ENCODE assay signal across 12 cellular contexts in the genomic region with DNA sequence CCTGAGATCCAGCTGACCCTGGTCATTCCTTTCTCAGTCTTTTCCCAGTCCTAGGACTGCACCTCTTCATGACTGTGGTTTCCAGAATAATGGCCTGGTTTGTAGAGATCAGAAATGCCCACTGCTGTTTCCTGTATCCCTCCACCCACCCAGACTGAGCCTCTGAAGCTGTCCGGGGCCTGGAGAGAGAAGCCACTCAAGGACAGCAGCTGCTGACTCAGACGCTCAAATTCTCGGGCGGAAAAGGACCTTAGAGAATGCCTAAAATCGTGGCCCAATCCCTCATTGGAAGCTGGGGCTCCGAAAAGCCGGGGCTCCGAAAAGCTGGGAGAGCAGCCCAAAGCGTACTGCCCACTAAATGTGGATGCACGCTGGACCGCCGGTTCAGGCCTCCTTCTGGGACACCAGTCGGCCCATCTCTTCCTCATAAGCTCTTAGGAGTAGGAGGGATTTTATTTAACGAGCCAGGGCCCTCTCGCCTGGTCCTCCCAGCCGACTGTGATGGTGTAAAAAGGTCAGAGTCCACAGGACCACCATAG. TPM values are rescaled to one million over a fixed set of nuclear protein-coding genes. Genes with fewer than 3 reads are reported as not detected.
DNase-seq lines count a peak whose midpoint lies in the region; ATAC-seq, FAIRE-seq and TF ChIP-seq lines count a peak whose summit lies in the region.
"Had no signal": no experiment of that assay in that cellular context is flagged by ENCODE, and none has a peak within 500 bp of the region (broad histone marks: within the 10 kb centered on the region; RNA-seq: fewer than 3 reads in every experiment).

No MANE protein-coding gene starts in this region.

- H3K4me1 ChIP-seq in ACC112 (ENCODE audit: control insufficient read depth, insufficient read depth, low read length, unreplicated experiment), result peaks cover 8% of the 10 kb centered on the region
- H3K4me1 ChIP-seq in CD8-positive, alpha-beta memory T cell (ENCODE audit: insufficient read depth, low read length), result peaks cover 30% of the 10 kb centered on the region

- intact Hi-C loops in activated CD8-positive, alpha-beta T cell treated with anti-CD3 and anti-CD28 coated beads for 36 hours (cut with micrococcal nuclease), result loop anchor here (1.0 to 10.0 kb wide), 4 partner anchors 38 to 270 kb away; partner anchors contain the start of genes CYB561D1 and PSMA5

- no peak for ATAC-seq in activated CD8-positive, alpha-beta T cell treated with anti-CD3 and anti-CD28 coated beads for 36 hours
- ATAC-seq in naive thymus-derived CD8-positive, alpha-beta T cell, result no peak

- POLR2A ChIA-PET in CD8-positive, alpha-beta memory T cell (lab: Charles Lee), result interaction anchor here (1.0 to 3.3 kb wide), 11 partner anchors 14 to 106 kb away, joined by 3 to 20 read pairs (median 10); partner anchors contain the start of genes AMIGO1, ATXN7L2 and CYB561D1
- POLR2A ChIA-PET in activated CD8-positive, alpha-beta T cell treated with anti-CD3 and anti-CD28 coated beads for 36 hours (lab: Charles Lee), result interaction anchor here (0.7 to 3.4 kb wide), 16 partner anchors 12 to 318 kb away, joined by 3 to 24 read pairs (median 5); partner anchors contain the start of genes AMIGO1, ATXN7L2, CYB561D1 and GNAI3
- POLR2A ChIA-PET in naive thymus-derived CD8-positive, alpha-beta T cell (lab: Charles Lee), result interaction anchor here (1.1 to 14.0 kb wide), 9 partner anchors 10 to 105 kb away, joined by 3 to 462 read pairs (median 5); partner anchors contain the start of genes AMIGO1, ATXN7L2, CYB561D1 and GNAI3

- DNase-seq in CD8-positive, alpha-beta memory T cell, result no peak
- DNase-seq in activated CD8-positive, alpha-beta T cell treated with anti-CD3 and anti-CD28 coated beads for 36 hours, result no peak
- no peak for DNase-seq in naive thymus-derived CD8-positive, alpha-beta T cell
- DNase-seq in NCI-H2107 treated with DMSO at 0.1 percent for 48 hours (lab: John Stamatoyannopoulos, UW; ENCODE audit: unreplicated experiment) (no peak), RCC 7860 (ENCODE audit: low spot score) (no peak), NCI-H2171 treated with DMSO at 0.1 percent for 48 hours (lab: John Stamatoyannopoulos, UW) (no peak), nephron progenitor cell (no peak)

- H3K4me3 Mint-ChIP-seq in CD8-positive, alpha-beta memory T cell, result peak overlapping the region in 5 of 7 donors; percentile 83 to 90 (median 86)
- no peak overlapping the region for H3K4me3 Mint-ChIP-seq in activated CD8-positive, alpha-beta T cell treated with anti-CD3 and anti-CD28 coated beads for 36 hours
- H3K4me3 Mint-ChIP-seq in naive thymus-derived CD8-positive, alpha-beta T cell, result peak overlapping the region; percentile 69 to 89 (median 85)
- no peak overlapping the region for H3K4me3 Mint-ChIP-seq in nephron progenitor cell

- no peaks in the 10 kb centered on the region for H3K79me2 ChIP-seq in ACC112 (ENCODE audit: control insufficient read depth, insufficient read depth, low read length, unreplicated experiment)

- no peak overlapping the region for H3K27ac ChIP-seq in ACC112 (ENCODE audit: low read depth, low read length)
- H3K27ac ChIP-seq in CD8-positive, alpha-beta memory T cell (ENCODE audit: low read depth, low read length), result no peak overlapping the region

- H3K4me1 Mint-ChIP-seq in CD8-positive, alpha-beta memory T cell, result peaks cover 19 to 23% (median 20%) of the 10 kb centered on the region in 3 donors
- peaks cover 23% of the 10 kb centered on the region for H3K4me1 Mint-ChIP-seq in activated CD8-positive, alpha-beta T cell treated with anti-CD3 and anti-CD28 coated beads for 36 hours (ENCODE audit: low read depth)
- peaks cover 23 to 45% (median 33%) of the 10 kb centered on the region in 4 donors for H3K4me1 Mint-ChIP-seq in naive thymus-derived CD8-positive, alpha-beta T cell
- peaks cover 61% of the 10 kb centered on the region for H3K4me1 Mint-ChIP-seq in nephron progenitor cell

- H3K9me3 ChIP-seq in CD8-positive, alpha-beta memory T cell (ENCODE audit: low read length), result no peaks in the 10 kb centered on the region
- H3K9me3 ChIP-seq: SJSA1, vagina had no signal

- H3K27me3 Mint-ChIP-seq in CD8-positive, alpha-beta memory T cell, result peaks cover 0 to 2% of the 10 kb centered on the region in 2 donors
- H3K27me3 Mint-ChIP-seq in activated CD8-positive, alpha-beta T cell treated with anti-CD3 and anti-CD28 coated beads for 36 hours, result no peaks in the 10 kb centered on the region
- H3K27me3 Mint-ChIP-seq in naive thymus-derived CD8-positive, alpha-beta T cell, result no peaks in the 10 kb centered on the region
- H3K27me3 Mint-ChIP-seq in nephron progenitor cell (ENCODE audit: low read depth, poor library complexity), result peaks cover 14% of the 10 kb centered on the region
- H3K27me3 Mint-ChIP-seq: dendritic cell treated with granulocyte-macrophage colony-stimulating factor and Interleukin-4, amounts not matched to agents 40 ng/mL and 50 ng/mL, for 4 days had no signal

- H3K27ac Mint-ChIP-seq in CD8-positive, alpha-beta memory T cell, result peak overlapping the region in 4 of 8 donors; percentile 86 to 94 (median 90)
- peak overlapping the region; percentile 90 for H3K27ac Mint-ChIP-seq in activated CD8-positive, alpha-beta T cell treated with anti-CD3 and anti-CD28 coated beads for 36 hours
- H3K27ac Mint-ChIP-seq in naive thymus-derived CD8-positive, alpha-beta T cell, result peak overlapping the region; percentile 29 to 96 (median 91)
- no peak overlapping the region for H3K27ac Mint-ChIP-seq in nephron progenitor cell

- 0 out of 2 replicates have a peak overlapping the region, but pooled peaks have one; percentile 26 for H3K4me3 ChIP-seq in ACC112 (ENCODE audit: low read depth, low read length)
- no peak overlapping the region for H3K4me3 ChIP-seq in CD8-positive, alpha-beta memory T cell (ENCODE audit: low read length)
- H3K4me3 ChIP-seq: SJSA1, vagina had no signal

- no peaks in the 10 kb centered on the region for H3K36me3 ChIP-seq in ACC112 (ENCODE audit: insufficient read depth, low read length)
- no peaks in the 10 kb centered on the region for H3K36me3 ChIP-seq in CD8-positive, alpha-beta memory T cell (ENCODE audit: insufficient read depth, low read length)
- H3K36me3 ChIP-seq: SJSA1, vagina had no signal

- H3K36me3 Mint-ChIP-seq in CD8-positive, alpha-beta memory T cell, result peaks cover 0 to 1% (median 0%) of the 10 kb centered on the region in 3 donors
- H3K36me3 Mint-ChIP-seq in activated CD8-positive, alpha-beta T cell treated with anti-CD3 and anti-CD28 coated beads for 36 hours (ENCODE audit: low read depth), result no peaks in the 10 kb centered on the region
- H3K36me3 Mint-ChIP-seq in naive thymus-derived CD8-positive, alpha-beta T cell, result no peaks in the 10 kb centered on the region
- no peaks in the 10 kb centered on the region for H3K36me3 Mint-ChIP-seq in nephron progenitor cell (ENCODE audit: low read depth)

- no peaks in the 10 kb centered on the region for H3K9me3 Mint-ChIP-seq in CD8-positive, alpha-beta memory T cell
- H3K9me3 Mint-ChIP-seq in activated CD8-positive, alpha-beta T cell treated with anti-CD3 and anti-CD28 coated beads for 36 hours, result no peaks in the 10 kb centered on the region
- H3K9me3 Mint-ChIP-seq in naive thymus-derived CD8-positive, alpha-beta T cell, result no peaks in the 10 kb centered on the region
- no peaks in the 10 kb centered on the region for H3K9me3 Mint-ChIP-seq in nephron progenitor cell
- H3K9me3 Mint-ChIP-seq: dendritic cell treated with granulocyte-macrophage colony-stimulating factor and Interleukin-4, amounts not matched to agents 40 ng/mL and 50 ng/mL, for 4 days had no signal

- no peak overlapping the region for H2AFZ ChIP-seq in ACC112 (ENCODE audit: low read length, unreplicated experiment)

- FAIRE-seq in RCC 7860 (lab: Jason Lieb, UNC), result no peak
- FAIRE-seq: G401.6 had no signal

- peaks cover 11% of the 10 kb centered on the region for H3K27me3 ChIP-seq in ACC112 (ENCODE audit: insufficient read depth, low read length)
- H3K27me3 ChIP-seq in CD8-positive, alpha-beta memory T cell (ENCODE audit: insufficient read depth, low read length, poor library complexity, severe bottlenecking), result no peaks in the 10 kb centered on the region
- H3K27me3 ChIP-seq: vagina had no signal

- no peak for TF ChIP-seq CTCF in activated CD8-positive, alpha-beta T cell treated with anti-CD3 and anti-CD28 coated beads for 36 hours (IDR thresholded peaks at IDR 0.05)
- no peak for TF ChIP-seq CTCF in nephron progenitor cell (IDR thresholded peaks at IDR 0.05)

- CTCF ChIA-PET in CD8-positive, alpha-beta memory T cell (lab: Charles Lee), result interaction anchor here (0.6 to 26.1 kb wide), 43 partner anchors 9 to 497 kb away, joined by 3 to 1339 read pairs (median 5); partner anchors contain the start of genes AHCYL1, AMIGO1, ATXN7L2 and CYB561D1
- CTCF ChIA-PET in activated CD8-positive, alpha-beta T cell treated with anti-CD3 and anti-CD28 coated beads for 36 hours (lab: Charles Lee), result interaction anchor here (0.7 to 21.7 kb wide), 70 partner anchors 9 to 807 kb away, joined by 3 to 1390 read pairs (median 5); partner anchors contain the start of genes AHCYL1, AMIGO1, AMPD2 and ATXN7L2

RNA-seq across cellular contexts. Expression of gene GPR61, which starts 7.8 kb away (rescaled TPM):
- total RNA-seq in CD8-positive, alpha-beta memory T cell, result under 1 TPM in 1 of 2 experiments, not detected in 1; 0.39 TPM
- not detected for polyA plus RNA-seq in CD8-positive, alpha-beta memory T cell
- total RNA-seq in activated CD8-positive, alpha-beta T cell treated with anti-CD3 and anti-CD28 coated beads for 36 hours, result under 1 TPM in 1 of 2 experiments, not detected in 1; 0.22 TPM
- 1 to 10 TPM; 1.0 to 1.2 TPM for total RNA-seq in naive thymus-derived CD8-positive, alpha-beta T cell
- polyA plus RNA-seq in naive thymus-derived CD8-positive, alpha-beta T cell, result 1 to 10 TPM in 1 of 3 donors, under 1 TPM in 1, not detected in 1; 0.71 to 1.1 TPM
- total RNA-seq: vagina had no signal

RNA-seq across cellular contexts. Expression of gene GNAI3, which starts 16.5 kb away (rescaled TPM):
- 1 to 10 TPM; 9.8 to 9.9 TPM for total RNA-seq in CD8-positive, alpha-beta memory T cell
- polyA plus RNA-seq in CD8-positive, alpha-beta memory T cell, result 8.6 TPM
- 1 to 10 TPM; 7.5 to 7.7 TPM for total RNA-seq in activated CD8-positive, alpha-beta T cell treated with anti-CD3 and anti-CD28 coated beads for 36 hours
- 1 to 10 TPM; 6.8 to 7.3 TPM for total RNA-seq in naive thymus-derived CD8-positive, alpha-beta T cell
- 1 to 10 TPM; 7.1 to 7.7 (median 7.7) TPM for polyA plus RNA-seq in naive thymus-derived CD8-positive, alpha-beta T cell

RNA-seq across cellular contexts. Expression of gene AMIGO1, which starts 22.4 kb away (rescaled TPM):
- total RNA-seq in CD8-positive, alpha-beta memory T cell, result 1 to 10 TPM; 4.0 to 4.9 TPM
- 20.2 TPM for polyA plus RNA-seq in CD8-positive, alpha-beta memory T cell
- 1 to 10 TPM; 1.3 to 1.7 TPM for total RNA-seq in activated CD8-positive, alpha-beta T cell treated with anti-CD3 and anti-CD28 coated beads for 36 hours
- total RNA-seq in naive thymus-derived CD8-positive, alpha-beta T cell, result 10 to 100 TPM; 32.8 to 33.3 TPM
- polyA plus RNA-seq in naive thymus-derived CD8-positive, alpha-beta T cell, result 10 to 100 TPM; 17.8 to 42.2 (median 25.4) TPM

RNA-seq across cellular contexts. Expression of gene CYB561D1, which starts 38.0 kb away (rescaled TPM):
- 10 to 100 TPM in 1 of 2 experiments, 1 to 10 TPM in 1; 9.9 to 10.6 TPM for total RNA-seq in CD8-positive, alpha-beta memory T cell
- polyA plus RNA-seq in CD8-positive, alpha-beta memory T cell, result 15.4 TPM
- 1 to 10 TPM; 7.0 to 9.5 TPM for total RNA-seq in activated CD8-positive, alpha-beta T cell treated with anti-CD3 and anti-CD28 coated beads for 36 hours
- total RNA-seq in naive thymus-derived CD8-positive, alpha-beta T cell, result 10 to 100 TPM; 29.5 to 33.6 TPM
- polyA plus RNA-seq in naive thymus-derived CD8-positive, alpha-beta T cell, result 10 to 100 TPM; 12.4 to 20.2 (median 13.9) TPM

RNA-seq across cellular contexts. Expression of gene ATXN7L2, which starts 48.2 kb away (rescaled TPM):
- 10 to 100 TPM; 14.6 to 15.3 TPM for total RNA-seq in CD8-positive, alpha-beta memory T cell
- polyA plus RNA-seq in CD8-positive, alpha-beta memory T cell, result 8.7 TPM
- 10 to 100 TPM; 11.2 to 13.7 TPM for total RNA-seq in activated CD8-positive, alpha-beta T cell treated with anti-CD3 and anti-CD28 coated beads for 36 hours
- 10 to 100 TPM; 12.7 to 14.1 TPM for total RNA-seq in naive thymus-derived CD8-positive, alpha-beta T cell
- 10 to 100 TPM in 1 of 3 donors, 1 to 10 TPM in 2; 4.3 to 10.7 (median 8.6) TPM for polyA plus RNA-seq in naive thymus-derived CD8-positive, alpha-beta T cell

Comparison
In these comparisons a context has a peak if more than half of its experiments do, and no peak if none do; other contexts are left out.
1. H3K4me3 Mint-ChIP-seq: peak in CD8-positive, alpha-beta memory T cell (5 of 7) and naive thymus-derived CD8-positive, alpha-beta T cell (10 of 10); none in activated CD8-positive, alpha-beta T cell treated with anti-CD3 and anti-CD28 coated beads for 36 hours (single experiment) and nephron progenitor cell (single experiment).
2. RNA of gene AMIGO1, which starts 22.4 kb away (total RNA-seq): 32.8 to 33.3 TPM in naive thymus-derived CD8-positive, alpha-beta T cell; 4.0 to 4.9 TPM in CD8-positive, alpha-beta memory T cell and 1.3 to 1.7 TPM in activated CD8-positive, alpha-beta T cell treated with anti-CD3 and anti-CD28 coated beads for 36 hours; every median in the first group is over 4 times any median in the second.